22 cellular contexts compared by ENCODE assay signal in genomic region chr10:49760789-49761188, GRCh38. TPM values are rescaled to one million over a fixed set of nuclear protein-coding genes. Genes with fewer than 3 reads are reported as not detected.
DNase-seq lines count a peak whose midpoint lies in the region; ATAC-seq and TF ChIP-seq lines count a peak whose summit lies in the region.
"Had no signal": no experiment of that assay in that cellular context is flagged by ENCODE, and none has a peak within 500 bp of the region (broad histone marks: within the 10 kb centered on the region; RNA-seq: fewer than 3 reads in every experiment).

No MANE protein-coding gene starts in this region.

- TF ChIP-seq CTCF in WTC11 (IDR thresholded peaks at IDR 0.05) (no peak), ascending aorta (IDR thresholded peaks at IDR 0.05) (no peak)

- no CpG with 5 or more reads among the region's 3 CpGs for WGBS in trophoblast cell (ENCODE audit: extremely low coverage, insufficient coverage, insufficient read length)

- H4K12ac ChIP-seq in trophoblast cell (ENCODE audit: low read depth, low read length) = no peak overlapping the region

- peak; percentile 24 for DNase-seq in activated T-cell treated with anti-CD3 and anti-CD28 coated beads, Interleukin-2, amount 50 U/mL, for 24 hours
- no peak for DNase-seq in activated T-cell treated with anti-CD3 and anti-CD28 coated beads, Interleukin-2, amount 50 U/mL, for 1 hour
- no peak for DNase-seq in WTC11 (ENCODE audit: low spot score)
- no peak for DNase-seq in immature natural killer cell
- DNase-seq in trophoblast cell = no peak
- DNase-seq in ascending aorta (ENCODE audit: low spot score in 2 of 2) = no peak
- DNase-seq in H4 (ENCODE audit: low spot score) = no peak
- no peak for DNase-seq in cerebellar nuclear complex (lab: John Stamatoyannopoulos, UW)
- DNase-seq: activated CD8-positive, alpha-beta memory T cell treated with anti-CD3 and anti-CD28 coated beads, Interleukin-2, amount 50 U/mL, for 4 hours; colonic mucosa; COR-L47; esophagus squamous epithelium; heart left ventricle; MG63; NCI-H2029 treated with DMSO at 0.1 percent for 48 hours; NCI-H526; PC-9; stimulated activated CD4-positive, alpha-beta T cell treated with anti-CD3 and anti-CD28 coated beads, Interleukin-1b, Interleukin-23, amount 100 ng/mL, for 48 hours had no signal

- H3K27me3 ChIP-seq in trophoblast cell (ENCODE audit: insufficient read depth, low read length) (no peaks in the 10 kb centered on the region), ascending aorta (no peaks in the 10 kb centered on the region)
- H3K27me3 ChIP-seq: adrenal gland, colonic mucosa, right atrium auricular region, thyroid gland had no signal

- H2BK5ac ChIP-seq in trophoblast cell (ENCODE audit: low read depth, low read length, poor library complexity) = no peak overlapping the region

- CTCF ChIA-PET in WTC11 (lab: Charles Lee) = interaction anchor here (1.0 to 1.1 kb wide), 2 partner anchors 16 to 20 kb away, joined by 3 to 4 read pairs; no protein-coding TSS in a partner anchor

- H4K8ac ChIP-seq in trophoblast cell (ENCODE audit: low read depth, low read length) = no peak overlapping the region

- H3K4me1 Mint-ChIP-seq in activated T-cell treated with anti-CD3 and anti-CD28 coated beads, Interleukin-2, amount 50 U/mL, for 24 hours (ENCODE audit: low read depth) = peaks cover 9% of the 10 kb centered on the region
- H3K4me1 Mint-ChIP-seq in WTC11 (peaks cover 16% of the 10 kb centered on the region), immature natural killer cell (peaks cover 5 to 9% of the 10 kb centered on the region in 2 donors)

- H3K4me1 ChIP-seq in trophoblast cell (ENCODE audit: control insufficient read depth in 1 of 2, insufficient read depth in 2 of 2, low read length in 2 of 2) = peaks cover 5 to 7% of the 10 kb centered on the region in 2 experiments
- no peaks in the 10 kb centered on the region for H3K4me1 ChIP-seq in ascending aorta
- H3K4me1 ChIP-seq: adrenal gland had no signal

- no peak for ATAC-seq in WTC11
- ATAC-seq: heart left ventricle had no signal

- H2AFZ ChIP-seq in trophoblast cell (ENCODE audit: insufficient read depth, low read length, poor library complexity) = no peak overlapping the region
- H2AFZ ChIP-seq: PC-9 had no signal

- no peak overlapping the region for H2AK5ac ChIP-seq in trophoblast cell (ENCODE audit: low read length)

- H3K23ac ChIP-seq in trophoblast cell (ENCODE audit: low read length) = no peak overlapping the region

- H3K27ac ChIP-seq in trophoblast cell (ENCODE audit: low read depth, low read length) = no peak overlapping the region
- no peak overlapping the region for H3K27ac ChIP-seq in ascending aorta
- H3K27ac ChIP-seq: A549, colonic mucosa, esophagus squamous epithelium, heart left ventricle, PC-9, right atrium auricular region had no signal

- peaks cover 64% of the 10 kb centered on the region for H3K27me3 Mint-ChIP-seq in activated T-cell treated with anti-CD3 and anti-CD28 coated beads, Interleukin-2, amount 50 U/mL, for 24 hours
- peaks cover 16% of the 10 kb centered on the region for H3K27me3 Mint-ChIP-seq in WTC11 (ENCODE audit: low read depth)
- H3K27me3 Mint-ChIP-seq in immature natural killer cell (ENCODE audit: low read depth in 3 of 3) = peaks cover 3 to 20% (median 6%) of the 10 kb centered on the region in 3 donors

- no peak overlapping the region for H3K27ac Mint-ChIP-seq in activated T-cell treated with anti-CD3 and anti-CD28 coated beads, Interleukin-2, amount 50 U/mL, for 24 hours
- H3K27ac Mint-ChIP-seq in WTC11 = no peak overlapping the region; the same call in 1 of the 2 replicates
- no peak overlapping the region for H3K27ac Mint-ChIP-seq in immature natural killer cell

- intact Hi-C loops in ascending aorta (cut with DNase I) = no loop called here

- peaks cover 7% of the 10 kb centered on the region for H3K79me1 ChIP-seq in trophoblast cell (ENCODE audit: low read length)

- no peak overlapping the region for H3K4me3 ChIP-seq in trophoblast cell (ENCODE audit: low read depth, low read length)
- H3K4me3 ChIP-seq in ascending aorta = no peak overlapping the region
- H3K4me3 ChIP-seq: adrenal gland, colonic mucosa, MG63, PC-9 had no signal

- no peak overlapping the region for H2BK120ac ChIP-seq in trophoblast cell (ENCODE audit: insufficient read depth, low read length, poor library complexity)

- H3K4ac ChIP-seq in trophoblast cell (ENCODE audit: low read depth, low read length) = no peak overlapping the region

- H3K36me3 ChIP-seq in trophoblast cell (ENCODE audit: control insufficient read depth in 1 of 2, insufficient read depth in 2 of 2, low read length in 2 of 2) = peaks cover 0 to 2% of the 10 kb centered on the region in 2 experiments
- no peaks in the 10 kb centered on the region for H3K36me3 ChIP-seq in ascending aorta
- H3K36me3 ChIP-seq: adrenal gland, colonic mucosa, esophagus squamous epithelium, heart left ventricle, MG63, right atrium auricular region, thyroid gland had no signal

- H3K18ac ChIP-seq in trophoblast cell (ENCODE audit: low read length) = no peak overlapping the region

- POLR2A ChIA-PET in WTC11 (lab: Charles Lee) = no interaction called here

- peak overlapping the region; percentile 41 for H3K4me3 Mint-ChIP-seq in activated T-cell treated with anti-CD3 and anti-CD28 coated beads, Interleukin-2, amount 50 U/mL, for 24 hours
- H3K4me3 Mint-ChIP-seq in WTC11 (peak overlapping the region; percentile 67), immature natural killer cell (peak overlapping the region in 4 of 5 donors; percentile 10 to 44 (median 36))

- peaks cover 3% of the 10 kb centered on the region for H3K79me2 ChIP-seq in trophoblast cell (ENCODE audit: control insufficient read depth, insufficient read depth, low read length, poor library complexity)

- H3K4me2 ChIP-seq in trophoblast cell (ENCODE audit: low read length) = peak overlapping the region; percentile 88
- H3K4me2 ChIP-seq: PC-9 had no signal

- H3K9ac ChIP-seq in trophoblast cell (ENCODE audit: low read length) = no peak overlapping the region

- no peak overlapping the region for H4K91ac ChIP-seq in trophoblast cell (ENCODE audit: low read depth, low read length)

- H3K9me3 ChIP-seq in trophoblast cell (ENCODE audit: insufficient read depth, low read depth, low read length) (no peaks in the 10 kb centered on the region), ascending aorta (no peaks in the 10 kb centered on the region)
- H3K9me3 ChIP-seq: A549, adrenal gland, colonic mucosa, esophagus squamous epithelium, heart left ventricle, MG63, right atrium auricular region, thyroid gland had no signal

- H3K14ac ChIP-seq in trophoblast cell (ENCODE audit: low read length) = no peak overlapping the region

- no peaks in the 10 kb centered on the region for H3K36me3 Mint-ChIP-seq in activated T-cell treated with anti-CD3 and anti-CD28 coated beads, Interleukin-2, amount 50 U/mL, for 24 hours (ENCODE audit: low read depth)
- H3K36me3 Mint-ChIP-seq in WTC11 (peaks cover 2% of the 10 kb centered on the region; the same call in 1 of the 2 replicates), immature natural killer cell (peaks cover 0 to 3% (median 0%) of the 10 kb centered on the region in 3 donors)

- H2BK12ac ChIP-seq in trophoblast cell (ENCODE audit: low read length) = no peak overlapping the region

- H3K9me3 Mint-ChIP-seq in activated T-cell treated with anti-CD3 and anti-CD28 coated beads, Interleukin-2, amount 50 U/mL, for 24 hours = no peaks in the 10 kb centered on the region
- H3K9me3 Mint-ChIP-seq in WTC11 = no peaks in the 10 kb centered on the region
- no peaks in the 10 kb centered on the region for H3K9me3 Mint-ChIP-seq in immature natural killer cell

TF ChIP-seq in WTC11, 78 proteins besides CTCF, POLR2A, EP300 and RAD21:
- TF ChIP-seq NR2C2 (CRISPR knock-in tag; IDR thresholded peaks at IDR 0.05) = no peak
- no peak for TF ChIP-seq MXD4 (CRISPR knock-in tag; IDR thresholded peaks at IDR 0.05; ENCODE audit: borderline replicate concordance)
- TF ChIP-seq MAX (CRISPR knock-in tag; IDR thresholded peaks at IDR 0.05) = no peak
- no peak for TF ChIP-seq GABPB1 (CRISPR knock-in tag; IDR thresholded peaks at IDR 0.05)
- no peak for TF ChIP-seq ZSCAN18 (CRISPR knock-in tag; IDR thresholded peaks at IDR 0.05)
- TF ChIP-seq ZNF232 (CRISPR knock-in tag; IDR thresholded peaks at IDR 0.05) = no peak
- TF ChIP-seq MLX (CRISPR knock-in tag; IDR thresholded peaks at IDR 0.05) = no peak
- TF ChIP-seq JUN (CRISPR knock-in tag; IDR thresholded peaks at IDR 0.05) = no peak
- TF ChIP-seq ZNF671 (CRISPR knock-in tag; IDR thresholded peaks at IDR 0.05) = no peak
TF ChIP-seq in WTC11: peak in this region for 0.

RNA-seq across cellular contexts. Expression of gene OGDHL, which starts 1.3 kb away (rescaled TPM):
- total RNA-seq in WTC11 (2021) (35.1 to 42.0 TPM (median 36.5 TPM) in 3 replicates), ascending aorta (not detected)
- not detected for polyA plus RNA-seq in immature natural killer cell
- polyA plus RNA-seq in trophoblast cell (2013) = 6.8 and 6.9 TPM in 2 replicates
- total RNA-seq in H4 (2014; rRNA removed; shearing (Covaris generic)) = 0.37 and 1.1 TPM in 2 replicates
- total RNA-seq: PC-9 had no signal

Comparison
In these comparisons a context has a peak if more than half of its experiments do, and no peak if none do; other contexts are left out.
1. RNA of gene OGDHL, which starts 1.3 kb away (total RNA-seq): 35.1 to 42.0 TPM in WTC11; 0.37 to 1.1 TPM in H4 and not detected in ascending aorta (single experiment); every median in the first group is over 10 times any median in the second.
2. Peak in every context shown above with its lines, with median percentiles within 50 percentile points of each other: H3K4me3 Mint-ChIP-seq.